Comparison of ENCODE assay signal across 1 cellular context in genomic region chr2:171687287-171688128, GRCh38.
TF ChIP-seq lines count a peak whose summit lies in the region.

DYNC1I2 (plus strand) TSS chr2:171687469; CDS start chr2:171690156, 2,687 bp downstream.

TF ChIP-seq in K562, 482 proteins besides CTCF, POLR2A, EP300 and RAD21 (continued from another document and continues in another):
- TF ChIP-seq, protein P1, sequence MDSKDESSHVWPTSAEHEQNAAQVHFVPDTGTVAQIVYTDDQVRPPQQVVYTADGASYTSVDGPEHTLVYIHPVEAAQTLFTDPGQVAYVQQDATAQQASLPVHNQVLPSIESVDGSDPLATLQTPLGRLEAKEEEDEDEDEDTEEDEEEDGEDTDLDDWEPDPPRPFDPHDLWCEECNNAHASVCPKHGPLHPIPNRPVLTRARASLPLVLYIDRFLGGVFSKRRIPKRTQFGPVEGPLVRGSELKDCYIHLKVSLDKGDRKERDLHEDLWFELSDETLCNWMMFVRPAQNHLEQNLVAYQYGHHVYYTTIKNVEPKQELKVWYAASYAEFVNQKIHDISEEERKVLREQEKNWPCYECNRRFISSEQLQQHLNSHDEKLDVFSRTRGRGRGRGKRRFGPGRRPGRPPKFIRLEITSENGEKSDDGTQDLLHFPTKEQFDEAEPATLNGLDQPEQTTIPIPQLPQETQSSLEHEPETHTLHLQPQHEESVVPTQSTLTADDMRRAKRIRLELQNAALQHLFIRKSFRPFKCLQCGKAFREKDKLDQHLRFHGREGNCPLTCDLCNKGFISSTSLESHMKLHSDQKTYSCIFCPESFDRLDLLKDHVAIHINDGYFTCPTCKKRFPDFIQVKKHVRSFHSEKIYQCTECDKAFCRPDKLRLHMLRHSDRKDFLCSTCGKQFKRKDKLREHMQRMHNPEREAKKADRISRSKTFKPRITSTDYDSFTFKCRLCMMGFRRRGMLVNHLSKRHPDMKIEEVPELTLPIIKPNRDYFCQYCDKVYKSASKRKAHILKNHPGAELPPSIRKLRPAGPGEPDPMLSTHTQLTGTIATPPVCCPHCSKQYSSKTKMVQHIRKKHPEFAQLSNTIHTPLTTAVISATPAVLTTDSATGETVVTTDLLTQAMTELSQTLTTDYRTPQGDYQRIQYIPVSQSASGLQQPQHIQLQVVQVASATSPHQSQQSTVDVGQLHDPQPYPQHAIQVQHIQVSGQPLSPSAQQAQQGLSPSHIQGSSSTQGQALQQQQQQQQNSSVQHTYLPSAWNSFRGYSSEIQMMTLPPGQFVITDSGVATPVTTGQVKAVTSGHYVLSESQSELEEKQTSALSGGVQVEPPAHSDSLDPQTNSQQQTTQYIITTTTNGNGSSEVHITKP (IDR thresholded peaks at IDR 0.05; ENCODE audit: partially characterized antibody), result peak; percentile 38
- no peak; the same call in 1 of the 2 replicates for TF ChIP-seq TGIF2 (CRISPR knock-in tag; IDR thresholded peaks at IDR 0.05)
- no peak for TF ChIP-seq CCAR2 (IDR thresholded peaks at IDR 0.05; ENCODE audit: low read depth, low read length)
- TF ChIP-seq RBM22 (IDR thresholded peaks at IDR 0.05; ENCODE audit: low read depth, low read length, poor library complexity, severe bottlenecking), result no peak
- TF ChIP-seq ZBTB8A (IDR thresholded peaks at IDR 0.05; ENCODE audit: partially characterized antibody), result peak; percentile 80
- no peak for TF ChIP-seq SRSF7 (optimal IDR thresholded peaks at IDR 0.05; ENCODE audit: low read depth, low read length)
- peak; percentile 76 for TF ChIP-seq POLR2H (tag; IDR thresholded peaks at IDR 0.05; ENCODE audit: low read depth)
- no peak for TF ChIP-seq CGGBP1 (CRISPR knock-in tag; IDR thresholded peaks at IDR 0.05)
- TF ChIP-seq NR2C2 (CRISPR knock-in tag; IDR thresholded peaks at IDR 0.05), result no peak; the same call in 1 of the 2 replicates
- TF ChIP-seq NR2C2 (tag; IDR thresholded peaks at IDR 0.05), result peak; percentile 88
- TF ChIP-seq SOX6 (IDR thresholded peaks at IDR 0.05), result no peak
- TF ChIP-seq, protein P2, sequence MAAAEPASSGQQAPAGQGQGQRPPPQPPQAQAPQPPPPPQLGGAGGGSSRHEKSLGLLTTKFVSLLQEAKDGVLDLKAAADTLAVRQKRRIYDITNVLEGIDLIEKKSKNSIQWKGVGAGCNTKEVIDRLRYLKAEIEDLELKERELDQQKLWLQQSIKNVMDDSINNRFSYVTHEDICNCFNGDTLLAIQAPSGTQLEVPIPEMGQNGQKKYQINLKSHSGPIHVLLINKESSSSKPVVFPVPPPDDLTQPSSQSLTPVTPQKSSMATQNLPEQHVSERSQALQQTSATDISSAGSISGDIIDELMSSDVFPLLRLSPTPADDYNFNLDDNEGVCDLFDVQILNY (CRISPR knock-in tag; IDR thresholded peaks at IDR 0.05), result peak; percentile 58; the same call in 1 of the 2 replicates
- no peak for TF ChIP-seq RBM14 (IDR thresholded peaks at IDR 0.05; ENCODE audit: borderline replicate concordance, insufficient read depth, low read depth, low read length)
- peak; percentile 51; the same call in 1 of the 2 replicates for TF ChIP-seq ZNF740 (CRISPR knock-in tag; IDR thresholded peaks at IDR 0.05)
- no peak for TF ChIP-seq ZNF740 (tag; IDR thresholded peaks at IDR 0.05)
- TF ChIP-seq HMBOX1 (IDR thresholded peaks at IDR 0.05), result no peak
- no peak for TF ChIP-seq RBM15 (IDR thresholded peaks at IDR 0.05; ENCODE audit: insufficient read depth, low read length)
- TF ChIP-seq ILK (tag; IDR thresholded peaks at IDR 0.05; ENCODE audit: borderline replicate concordance, low read depth), result no peak
- peak; percentile 82 for TF ChIP-seq LCOR (CRISPR knock-in tag; IDR thresholded peaks at IDR 0.05)
- TF ChIP-seq COPS2 (conservative IDR thresholded peaks at IDR 0.05), result no peak
- TF ChIP-seq, protein P3, sequence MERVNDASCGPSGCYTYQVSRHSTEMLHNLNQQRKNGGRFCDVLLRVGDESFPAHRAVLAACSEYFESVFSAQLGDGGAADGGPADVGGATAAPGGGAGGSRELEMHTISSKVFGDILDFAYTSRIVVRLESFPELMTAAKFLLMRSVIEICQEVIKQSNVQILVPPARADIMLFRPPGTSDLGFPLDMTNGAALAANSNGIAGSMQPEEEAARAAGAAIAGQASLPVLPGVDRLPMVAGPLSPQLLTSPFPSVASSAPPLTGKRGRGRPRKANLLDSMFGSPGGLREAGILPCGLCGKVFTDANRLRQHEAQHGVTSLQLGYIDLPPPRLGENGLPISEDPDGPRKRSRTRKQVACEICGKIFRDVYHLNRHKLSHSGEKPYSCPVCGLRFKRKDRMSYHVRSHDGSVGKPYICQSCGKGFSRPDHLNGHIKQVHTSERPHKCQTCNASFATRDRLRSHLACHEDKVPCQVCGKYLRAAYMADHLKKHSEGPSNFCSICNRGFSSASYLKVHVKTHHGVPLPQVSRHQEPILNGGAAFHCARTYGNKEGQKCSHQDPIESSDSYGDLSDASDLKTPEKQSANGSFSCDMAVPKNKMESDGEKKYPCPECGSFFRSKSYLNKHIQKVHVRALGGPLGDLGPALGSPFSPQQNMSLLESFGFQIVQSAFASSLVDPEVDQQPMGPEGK (CRISPR knock-in tag; IDR thresholded peaks at IDR 0.05; ENCODE audit: borderline replicate concordance), result no peak
- TF ChIP-seq MAFG (tag; conservative IDR thresholded peaks at IDR 0.05), result no peak; the same call in 1 of the 2 replicates
- TF ChIP-seq DACH1 (IDR thresholded peaks at IDR 0.05; ENCODE audit: partially characterized antibody), result no peak
- no peak for TF ChIP-seq PCBP1 (IDR thresholded peaks at IDR 0.05; ENCODE audit: low read depth, low read length, poor library complexity, severe bottlenecking)
- no peak for TF ChIP-seq RBM17 (IDR thresholded peaks at IDR 0.05; ENCODE audit: borderline replicate concordance, low read depth, low read length)
- 0 out of 2 replicates have a peak, but pooled peaks have one; percentile 18 for TF ChIP-seq ZNF232 (CRISPR knock-in tag; IDR thresholded peaks at IDR 0.05)
- TF ChIP-seq, protein P4, sequence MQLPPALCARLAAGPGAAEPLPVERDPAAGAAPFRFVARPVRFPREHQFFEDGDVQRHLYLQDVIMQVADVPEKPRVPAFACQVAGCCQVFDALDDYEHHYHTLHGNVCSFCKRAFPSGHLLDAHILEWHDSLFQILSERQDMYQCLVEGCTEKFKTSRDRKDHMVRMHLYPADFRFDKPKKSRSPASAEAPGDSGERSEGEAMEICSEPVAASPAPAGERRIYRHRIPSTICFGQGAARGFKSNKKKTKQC (CRISPR knock-in tag; IDR thresholded peaks at IDR 0.05), result peak; percentile 89
- TF ChIP-seq KLF10 (CRISPR knock-in tag; IDR thresholded peaks at IDR 0.05), result no peak
- TF ChIP-seq ZNF551 (CRISPR knock-in tag; IDR thresholded peaks at IDR 0.05), result no peak
- peak; percentile 16; the same call in 1 of the 2 replicates for TF ChIP-seq ESRRA (IDR thresholded peaks at IDR 0.05; ENCODE audit: borderline replicate concordance, low read depth)
- TF ChIP-seq SIX5 (IDR thresholded peaks at IDR 0.05; ENCODE audit: borderline replicate concordance in 1 of 2, insufficient read depth in 1 of 2, low read depth in 1 of 2, low read length in 2 of 2), result peak; percentile 100
- TF ChIP-seq NCOA6 (IDR thresholded peaks at IDR 0.05), result no peak
- no peak for TF ChIP-seq RBM25 (IDR thresholded peaks at IDR 0.05; ENCODE audit: low read depth, low read length, severe bottlenecking)
- TF ChIP-seq HNRNPH1 (optimal IDR thresholded peaks at IDR 0.05; ENCODE audit: low read depth, low read length), result no peak
- TF ChIP-seq ZNF780A (CRISPR knock-in tag; IDR thresholded peaks at IDR 0.05), result no peak
- TF ChIP-seq ZBTB17 (CRISPR knock-in tag; IDR thresholded peaks at IDR 0.05), result no peak
- no peak for TF ChIP-seq ZNF280B (CRISPR knock-in tag; IDR thresholded peaks at IDR 0.05)
- TF ChIP-seq, protein P5, sequence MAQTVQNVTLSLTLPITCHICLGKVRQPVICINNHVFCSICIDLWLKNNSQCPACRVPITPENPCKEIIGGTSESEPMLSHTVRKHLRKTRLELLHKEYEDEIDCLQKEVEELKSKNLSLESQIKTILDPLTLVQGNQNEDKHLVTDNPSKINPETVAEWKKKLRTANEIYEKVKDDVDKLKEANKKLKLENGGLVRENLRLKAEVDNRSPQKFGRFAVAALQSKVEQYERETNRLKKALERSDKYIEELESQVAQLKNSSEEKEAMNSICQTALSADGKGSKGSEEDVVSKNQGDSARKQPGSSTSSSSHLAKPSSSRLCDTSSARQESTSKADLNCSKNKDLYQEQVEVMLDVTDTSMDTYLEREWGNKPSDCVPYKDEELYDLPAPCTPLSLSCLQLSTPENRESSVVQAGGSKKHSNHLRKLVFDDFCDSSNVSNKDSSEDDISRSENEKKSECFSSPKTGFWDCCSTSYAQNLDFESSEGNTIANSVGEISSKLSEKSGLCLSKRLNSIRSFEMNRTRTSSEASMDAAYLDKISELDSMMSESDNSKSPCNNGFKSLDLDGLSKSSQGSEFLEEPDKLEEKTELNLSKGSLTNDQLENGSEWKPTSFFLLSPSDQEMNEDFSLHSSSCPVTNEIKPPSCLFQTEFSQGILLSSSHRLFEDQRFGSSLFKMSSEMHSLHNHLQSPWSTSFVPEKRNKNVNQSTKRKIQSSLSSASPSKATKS (CRISPR knock-in tag; IDR thresholded peaks at IDR 0.05), result no peak
- TF ChIP-seq E2F3 (CRISPR knock-in tag; IDR thresholded peaks at IDR 0.05), result peak; percentile 77; the same call in 1 of the 2 replicates
- peak; percentile 84 for TF ChIP-seq CTBP1 (IDR thresholded peaks at IDR 0.05; ENCODE audit: borderline replicate concordance)
- no peak for TF ChIP-seq PRPF4 (IDR thresholded peaks at IDR 0.05; ENCODE audit: insufficient read depth, low read depth, low read length, poor library complexity, severe bottlenecking)
- peak; percentile 69 for TF ChIP-seq DPF2 (IDR thresholded peaks at IDR 0.05)
- TF ChIP-seq ZNF609 (CRISPR knock-in tag; IDR thresholded peaks at IDR 0.05; ENCODE audit: borderline replicate concordance), result peak; percentile 78; the same call in 1 of the 2 replicates
- no peak for TF ChIP-seq ILF3 (IDR thresholded peaks at IDR 0.05; ENCODE audit: borderline replicate concordance)
- TF ChIP-seq CHD4 (IDR thresholded peaks at IDR 0.05; ENCODE audit: insufficient read depth, insufficient replicate concordance, low read depth, low read length, poor library complexity, severe bottlenecking), result no peak
- no peak for TF ChIP-seq ELF4 (CRISPR knock-in tag; IDR thresholded peaks at IDR 0.05)
- TF ChIP-seq MED1 (CRISPR knock-in tag; IDR thresholded peaks at IDR 0.05; ENCODE audit: borderline replicate concordance), result no peak
- 0 out of 2 replicates have a peak, but pooled peaks have one; percentile 17 for TF ChIP-seq FOXM1 (IDR thresholded peaks at IDR 0.05; ENCODE audit: low read depth)
- TF ChIP-seq FOXM1 (CRISPR knock-in tag; IDR thresholded peaks at IDR 0.05; ENCODE audit: low read depth), result no peak
